Comparison of ENCODE assay signal across 16 cellular contexts in genomic region chr18:5462227-5462626, GRCh38.
"Had no signal": no experiment of that assay in that cellular context is flagged by ENCODE, and none has a peak within 500 bp of the region (broad histone marks: within the 10 kb centered on the region; RNA-seq: fewer than 3 reads in every experiment).

No MANE protein-coding gene starts in this region.

- H3K27me3 ChIP-seq: breast epithelium had no signal

- H3K27ac Mint-ChIP-seq: activated naive CD4-positive, alpha-beta T cell treated with anti-CD3 and anti-CD28 coated beads for 36 hours; activated naive CD8-positive, alpha-beta T cell treated with anti-CD3 and anti-CD28 coated beads, Interleukin-2, amount 50 U/mL, for 24 hours; activated T-helper 17 cell treated with anti-CD3 and anti-CD28 coated beads, Interleukin-2, amount 50 U/mL, for 72 hours; effector memory CD8-positive, alpha-beta T cell; memory B cell; stimulated activated effector memory CD8-positive, alpha-beta T cell treated with anti-CD3 and anti-CD28 coated beads, Interleukin-12 subunit alpha, Interleukin-12 subunit beta, amount 100 ng/mL, for 72 hours had no signal

- H3K9me3 Mint-ChIP-seq: activated naive CD4-positive, alpha-beta T cell treated with anti-CD3 and anti-CD28 coated beads for 36 hours; activated naive CD8-positive, alpha-beta T cell treated with anti-CD3 and anti-CD28 coated beads, Interleukin-2, amount 50 U/mL, for 24 hours; activated T-helper 17 cell treated with anti-CD3 and anti-CD28 coated beads, Interleukin-2, amount 50 U/mL, for 72 hours; effector memory CD8-positive, alpha-beta T cell; memory B cell; naive thymus-derived CD4-positive, alpha-beta T cell; stimulated activated effector memory CD8-positive, alpha-beta T cell treated with anti-CD3 and anti-CD28 coated beads, Interleukin-12 subunit alpha, Interleukin-12 subunit beta, amount 100 ng/mL, for 72 hours had no signal

- H3K4me3 Mint-ChIP-seq: activated naive CD4-positive, alpha-beta T cell treated with anti-CD3 and anti-CD28 coated beads for 36 hours; activated naive CD8-positive, alpha-beta T cell treated with anti-CD3 and anti-CD28 coated beads, Interleukin-2, amount 50 U/mL, for 24 hours; activated T-helper 17 cell treated with anti-CD3 and anti-CD28 coated beads, Interleukin-2, amount 50 U/mL, for 72 hours; effector memory CD8-positive, alpha-beta T cell; memory B cell; naive thymus-derived CD4-positive, alpha-beta T cell; stimulated activated effector memory CD8-positive, alpha-beta T cell treated with anti-CD3 and anti-CD28 coated beads, Interleukin-12 subunit alpha, Interleukin-12 subunit beta, amount 100 ng/mL, for 72 hours had no signal

- H3K4me1 ChIP-seq: breast epithelium had no signal

- H3K9ac ChIP-seq: parathyroid adenoma had no signal

- H3K36me3 ChIP-seq: breast epithelium had no signal

- DNase-seq: activated CD4-positive, alpha-beta T cell treated with anti-CD3 and anti-CD28 coated beads, Interleukin-2, amount 50 U/mL, for 4 hours; activated naive CD4-positive, alpha-beta T cell treated with anti-CD3 and anti-CD28 coated beads for 36 hours; activated naive CD8-positive, alpha-beta T cell treated with anti-CD3 and anti-CD28 coated beads, Interleukin-2, amount 50 U/mL, for 24 hours; aorta; cerebellar nuclear complex; effector memory CD8-positive, alpha-beta T cell; foreskin keratinocyte; kidney glomerular epithelial cell; left ventricle myocardium superior; mucosa of descending colon; naive thymus-derived CD4-positive, alpha-beta T cell had no signal

- H3K4me3 ChIP-seq: breast epithelium, mucosa of descending colon had no signal

- H2AFZ ChIP-seq: parathyroid adenoma had no signal

- H3K36me3 Mint-ChIP-seq: memory B cell; naive thymus-derived CD4-positive, alpha-beta T cell; stimulated activated effector memory CD8-positive, alpha-beta T cell treated with anti-CD3 and anti-CD28 coated beads, Interleukin-12 subunit alpha, Interleukin-12 subunit beta, amount 100 ng/mL, for 72 hours had no signal

- H3K27ac ChIP-seq: foreskin keratinocyte, parathyroid adenoma had no signal

- H3K9me3 ChIP-seq: breast epithelium, mucosa of descending colon had no signal

- H3K27me3 Mint-ChIP-seq: activated naive CD8-positive, alpha-beta T cell treated with anti-CD3 and anti-CD28 coated beads, Interleukin-2, amount 50 U/mL, for 24 hours had no signal

- ATAC-seq: activated naive CD8-positive, alpha-beta T cell treated with anti-CD3 and anti-CD28 coated beads, Interleukin-2, amount 50 U/mL, for 24 hours; activated T-helper 17 cell treated with anti-CD3 and anti-CD28 coated beads, Interleukin-2, amount 50 U/mL, for 72 hours; effector memory CD8-positive, alpha-beta T cell; foreskin keratinocyte; left ventricle myocardium superior; mucosa of descending colon; naive thymus-derived CD4-positive, alpha-beta T cell; stimulated activated effector memory CD8-positive, alpha-beta T cell treated with anti-CD3 and anti-CD28 coated beads, Interleukin-12 subunit alpha, Interleukin-12 subunit beta, amount 100 ng/mL, for 72 hours had no signal

- H3K4me1 Mint-ChIP-seq: activated naive CD8-positive, alpha-beta T cell treated with anti-CD3 and anti-CD28 coated beads, Interleukin-2, amount 50 U/mL, for 24 hours; activated T-helper 17 cell treated with anti-CD3 and anti-CD28 coated beads, Interleukin-2, amount 50 U/mL, for 72 hours; memory B cell; stimulated activated effector memory CD8-positive, alpha-beta T cell treated with anti-CD3 and anti-CD28 coated beads, Interleukin-12 subunit alpha, Interleukin-12 subunit beta, amount 100 ng/mL, for 72 hours had no signal
